8 cellular contexts compared by ENCODE assay signal in the genomic region with DNA sequence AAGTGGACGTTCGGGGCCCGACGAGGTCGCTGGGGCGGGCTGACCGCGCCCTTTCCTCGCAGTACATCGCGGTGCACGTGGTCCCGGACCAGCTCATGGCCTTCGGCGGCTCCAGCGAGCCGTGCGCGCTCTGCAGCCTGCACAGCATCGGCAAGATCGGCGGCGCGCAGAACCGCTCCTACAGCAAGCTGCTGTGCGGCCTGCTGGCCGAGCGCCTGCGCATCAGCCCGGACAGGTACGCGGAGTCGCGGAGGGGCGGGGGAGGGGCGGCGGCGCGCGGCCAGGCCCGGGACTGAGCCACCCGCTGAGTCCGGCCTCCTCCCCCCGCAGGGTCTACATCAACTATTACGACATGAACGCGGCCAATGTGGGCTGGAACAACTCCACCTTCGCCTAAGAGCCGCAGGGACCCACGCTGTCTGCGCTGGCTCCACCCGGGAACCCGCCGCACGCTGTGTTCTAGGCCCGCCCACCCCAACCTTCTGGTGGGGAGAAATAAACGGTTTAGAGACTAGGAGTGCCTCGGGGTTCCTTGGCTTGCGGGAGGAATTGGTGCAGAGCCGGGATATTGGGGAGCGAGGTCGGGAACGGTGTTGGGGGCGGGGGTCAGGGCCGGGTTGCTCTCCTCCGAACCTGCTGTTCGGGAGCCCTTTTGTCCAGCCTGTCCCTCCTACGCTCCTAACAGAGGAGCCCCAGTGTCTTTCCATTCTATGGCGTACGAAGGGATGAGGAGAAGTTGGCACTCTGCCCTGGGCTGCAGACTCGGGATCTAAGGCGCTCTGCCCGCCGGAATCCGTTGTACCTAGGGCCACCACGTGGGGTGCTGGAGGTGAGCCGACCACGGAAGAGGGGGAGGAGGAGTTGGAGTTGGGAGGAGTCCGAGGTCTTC. TPM values are rescaled to one million over a fixed set of nuclear protein-coding genes. Genes with fewer than 3 reads are reported as not detected.
A peak's percentile ranks its signal among the peaks of the same experiment; 100 is the strongest.
DNase-seq lines count a peak whose midpoint lies in the region; ATAC-seq and TF ChIP-seq lines count a peak whose summit lies in the region.

No MANE protein-coding gene starts in this region.

- H3K4me1 ChIP-seq in neural progenitor cell (peaks cover 19% of the 10 kb centered on the region), stomach smooth muscle (ENCODE audit: control insufficient read depth, insufficient read depth, low read length) (peaks cover 30% of the 10 kb centered on the region)

- H3K79me2 ChIP-seq in neural progenitor cell (ENCODE audit: low read depth), result peaks cover 27% of the 10 kb centered on the region

- peaks cover 58% of the 10 kb centered on the region for H3F3A ChIP-seq in neural progenitor cell (ENCODE audit: low read depth)

- intact Hi-C loops in CD4-positive, alpha-beta T cell (cut with DNase I, micrococcal nuclease), result loop anchor here (1.0 to 5.0 kb wide), 5 partner anchors 19 to 117 kb away; a partner anchor contains a TSS

- POLR2A ChIA-PET in CD4-positive, alpha-beta T cell (lab: Charles Lee), result interaction anchor here (0.6 to 3.3 kb wide), 22 partner anchors 8 to 1912 kb away, joined by 3 to 89 read pairs (median 4); a partner anchor contains a TSS

- H3K4me3 Mint-ChIP-seq in CD4-positive, alpha-beta T cell, result peak overlapping the region; percentile 95
- peak overlapping the region; percentile 94 for H3K4me3 Mint-ChIP-seq in neural progenitor cell

- CTCF ChIA-PET in CD4-positive, alpha-beta T cell (lab: Charles Lee), result interaction anchor here (0.6 to 2.2 kb wide), 9 partner anchors 14 to 262 kb away, joined by 3 to 16 read pairs (median 7); a partner anchor contains a TSS

- peak overlapping the region; percentile 80 for H3K4me2 ChIP-seq in neural progenitor cell

- H3K36me3 ChIP-seq in neural progenitor cell, result no peaks in the 10 kb centered on the region
- peaks cover 4% of the 10 kb centered on the region in 2 donors for H3K36me3 ChIP-seq in stomach smooth muscle (ENCODE audit: control insufficient read depth in 2 of 2, insufficient read depth in 2 of 2, low read length in 2 of 2)

- DNase-seq in CD4-positive, alpha-beta T cell, result peak; percentile 36 to 64 (median 44)
- DNase-seq in GM20000 (ENCODE audit: low spot score), result peak; percentile 84
- DNase-seq in Jurkat, Clone E6-1 (ENCODE audit: low read depth, low spot score), result peak; percentile 76
- peak; percentile 88 for DNase-seq in RPMI8226
- peak; percentile 90 for DNase-seq in activated effector memory CD4-positive, alpha-beta T cell treated with anti-CD3 and anti-CD28 coated beads, Interleukin-2, amount 50 U/mL, for 16 hours
- peak; percentile 80 for DNase-seq in fibroblast of villous mesenchyme (ENCODE audit: low read depth)
- DNase-seq in neural progenitor cell (ENCODE audit: low spot score), result peak; percentile 90

- H3K27me3 Mint-ChIP-seq in CD4-positive, alpha-beta T cell, result no peaks in the 10 kb centered on the region
- peaks cover 16% of the 10 kb centered on the region for H3K27me3 Mint-ChIP-seq in neural progenitor cell (ENCODE audit: insufficient read depth, low read depth)

- H3K4me1 Mint-ChIP-seq in CD4-positive, alpha-beta T cell (ENCODE audit: low read depth), result peaks cover 29% of the 10 kb centered on the region
- H3K4me1 Mint-ChIP-seq in neural progenitor cell, result peaks cover 34% of the 10 kb centered on the region

- H2AFZ ChIP-seq in neural progenitor cell (replicated peaks), result no peak overlapping the region

- peak; percentile 50 for ATAC-seq in CD4-positive, alpha-beta T cell (ENCODE audit: poor library complexity)

- H3K9ac ChIP-seq in neural progenitor cell (peak overlapping the region; percentile 25), stomach smooth muscle (ENCODE audit: low read length in 2 of 2) (peak overlapping the region; percentile 47 to 51)

- peak; percentile 49 for TF ChIP-seq CTCF in CD4-positive, alpha-beta T cell (IDR thresholded peaks at IDR 0.05)
- TF ChIP-seq CTCF in GM20000 (IDR thresholded peaks at IDR 0.05; ENCODE audit: extremely low read depth, missing control alignments) (peak; percentile 23), fibroblast of villous mesenchyme (IDR thresholded peaks at IDR 0.05; ENCODE audit: insufficient read depth, low read depth, low read length) (peak; percentile 31), neural progenitor cell (IDR thresholded peaks at IDR 0.05) (peak; percentile 54)

- H3K27ac Mint-ChIP-seq in CD4-positive, alpha-beta T cell, result peak overlapping the region; percentile 97
- peak overlapping the region; percentile 91 for H3K27ac Mint-ChIP-seq in neural progenitor cell

- peak overlapping the region; percentile 84 for H3K27ac ChIP-seq in CD4-positive, alpha-beta T cell (ENCODE audit: low read depth, low read length)
- H3K27ac ChIP-seq in neural progenitor cell (peak overlapping the region; percentile 83), stomach smooth muscle (ENCODE audit: low read length) (peak overlapping the region; percentile 79)

- peaks cover 42% of the 10 kb centered on the region for H3K36me3 Mint-ChIP-seq in CD4-positive, alpha-beta T cell (ENCODE audit: low read depth)
- H3K36me3 Mint-ChIP-seq in neural progenitor cell, result peaks cover 23% of the 10 kb centered on the region

- peaks cover 37% of the 10 kb centered on the region for H4K20me1 ChIP-seq in neural progenitor cell (ENCODE audit: low read depth)

- H3K9me3 Mint-ChIP-seq in CD4-positive, alpha-beta T cell, result no peaks in the 10 kb centered on the region
- H3K9me3 Mint-ChIP-seq in neural progenitor cell, result peaks cover 5% of the 10 kb centered on the region

- H3K27me3 ChIP-seq in CD4-positive, alpha-beta T cell (ENCODE audit: control insufficient read depth, insufficient read depth, low read length), result no peaks in the 10 kb centered on the region
- H3K27me3 ChIP-seq in neural progenitor cell (no peaks in the 10 kb centered on the region), stomach smooth muscle (ENCODE audit: control insufficient read depth in 1 of 2, insufficient read depth in 2 of 2, low read length in 2 of 2) (no peaks in the 10 kb centered on the region)

- peak overlapping the region; percentile 86 for H3K4me3 ChIP-seq in Jurkat, Clone E6-1 (ENCODE audit: low read length)
- H3K4me3 ChIP-seq in fibroblast of villous mesenchyme (ENCODE audit: low read depth, low read length) (peak overlapping the region; percentile 75), neural progenitor cell (peak overlapping the region; percentile 69), stomach smooth muscle (ENCODE audit: low read length in 2 of 2) (peak overlapping the region; percentile 61 to 82)

- no peaks in the 10 kb centered on the region for H3K9me3 ChIP-seq in CD4-positive, alpha-beta T cell (ENCODE audit: control insufficient read depth, low read length)
- H3K9me3 ChIP-seq in neural progenitor cell (ENCODE audit: low read depth) (no peaks in the 10 kb centered on the region), stomach smooth muscle (ENCODE audit: control insufficient read depth in 2 of 2, low read length in 2 of 2) (no peaks in the 10 kb centered on the region)

RNA-seq across cellular contexts. Expression of a gene that starts 0.8 kb away (rescaled TPM):
- total RNA-seq in CD4-positive, alpha-beta T cell, result 100 to 1,000 TPM; 213 to 226 TPM
- polyA plus RNA-seq in Jurkat, Clone E6-1 (2012; ENCODE audit: insufficient read depth, insufficient read length), result 1,317 TPM
- total RNA-seq in fibroblast of villous mesenchyme, result 133 and 161 TPM in 2 replicates
- 132 and 552 TPM in 2 replicates for total RNA-seq in neural progenitor cell (ENCODE audit: low replicate concordance)

RNA-seq across cellular contexts. Expression of a gene that starts 37.3 kb away (rescaled TPM):
- 10 to 100 TPM in 1 of 2 experiments, 1 to 10 TPM in 1; 9.9 to 11.5 TPM for total RNA-seq in CD4-positive, alpha-beta T cell
- 16.4 TPM for polyA plus RNA-seq in Jurkat, Clone E6-1 (2012; ENCODE audit: insufficient read depth, insufficient read length)
- total RNA-seq in fibroblast of villous mesenchyme (12.2 and 15.1 TPM in 2 replicates), neural progenitor cell (ENCODE audit: low replicate concordance) (3.8 and 12.1 TPM in 2 replicates)

RNA-seq across cellular contexts. Expression of a gene that starts 56.1 kb away (rescaled TPM):
- total RNA-seq in CD4-positive, alpha-beta T cell, result under 1 TPM; 0.66 to 0.98 TPM
- not detected for polyA plus RNA-seq in Jurkat, Clone E6-1 (2012; ENCODE audit: insufficient read depth, insufficient read length)
- total RNA-seq in fibroblast of villous mesenchyme (0.32 and 0.86 TPM in 2 replicates), neural progenitor cell (ENCODE audit: low replicate concordance) (1.1 and 7.7 TPM in 2 replicates)

Comparison
In these comparisons a context has a peak if more than half of its experiments do, and no peak if none do; other contexts are left out.
1. Peak in every context shown above with its lines: DNase-seq, ATAC-seq, H3K4me3 ChIP-seq and H3K27ac ChIP-seq.